ENCODE assay signal across 18 cellular contexts in the genomic region with DNA sequence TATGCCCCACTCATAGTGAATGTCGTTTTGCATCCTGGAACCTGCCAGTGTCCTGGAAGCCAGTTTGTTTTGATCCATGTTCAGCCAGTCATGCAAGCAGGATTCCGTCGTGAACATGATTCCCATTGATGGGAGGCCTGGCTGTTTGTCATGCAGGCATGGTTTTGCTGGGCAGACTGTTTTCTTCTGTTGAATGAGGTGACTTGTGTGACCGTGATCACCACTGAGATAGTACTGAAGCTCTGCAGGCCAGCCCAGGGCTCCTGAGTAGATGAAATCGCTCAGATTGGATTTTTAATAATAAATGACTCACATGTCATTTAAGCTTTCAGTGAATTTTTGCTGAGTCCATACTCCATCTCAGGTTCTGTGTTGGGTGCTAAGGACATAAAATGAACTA.
DNase-seq lines count a peak whose midpoint lies in the region; ATAC-seq and TF ChIP-seq lines count a peak whose summit lies in the region.
"Had no signal": no experiment of that assay in that cellular context is flagged by ENCODE, and none has a peak within 500 bp of the region (broad histone marks: within the 10 kb centered on the region; RNA-seq: fewer than 3 reads in every experiment).

No MANE protein-coding gene starts in this region.

- H3K27me3 ChIP-seq in right atrium auricular region (no peaks in the 10 kb centered on the region), heart left ventricle (peaks cover 0 to 21% (median 0%) of the 10 kb centered on the region in 9 donors), parathyroid adenoma (ENCODE audit: control insufficient read depth, insufficient read depth, low read length) (no peaks in the 10 kb centered on the region)
- H3K27me3 ChIP-seq: BLaER1 treated with 17β-estradiol and CSF1 and Interleukin-3, amounts not matched to agents 10 nM and 100 nM had no signal

- no peak overlapping the region for H3K4me2 ChIP-seq in parathyroid adenoma (ENCODE audit: low read length)
- H3K4me2 ChIP-seq: BLaER1 treated with 17β-estradiol and CSF1 and Interleukin-3, amounts not matched to agents 10 nM and 100 nM had no signal

- TF ChIP-seq CTCF in right atrium auricular region (IDR thresholded peaks at IDR 0.05) (no peak), heart left ventricle (IDR thresholded peaks at IDR 0.05) (no peak), parathyroid adenoma (IDR thresholded peaks at IDR 0.05) (no peak)

- intact Hi-C loops in heart left ventricle (cut with DNase I), result no loop called here

- H3K4me3 ChIP-seq in right atrium auricular region (no peak overlapping the region), heart left ventricle (no peak overlapping the region), parathyroid adenoma (ENCODE audit: low read depth, low read length) (no peak overlapping the region)
- H3K4me3 ChIP-seq: BLaER1 treated with 17β-estradiol and CSF1 and Interleukin-3, amounts not matched to agents 10 nM and 100 nM had no signal

- H3K27ac ChIP-seq in right atrium auricular region (no peak overlapping the region), heart left ventricle (no peak overlapping the region), parathyroid adenoma (peak overlapping the region; percentile 72)
- H3K27ac ChIP-seq: BLaER1 treated with 17β-estradiol and CSF1 and Interleukin-3, amounts not matched to agents 10 nM and 100 nM; C4-2B had no signal

- DNase-seq in right atrium auricular region (ENCODE audit: low spot score) (peak; percentile 42), heart left ventricle (no peak), SK-N-DZ (ENCODE audit: low spot score) (peak; percentile 71), ureter (ENCODE audit: low spot score) (peak; percentile 17), RKO (ENCODE audit: low spot score) (no peak)
- no peak for DNase-seq in stimulated activated CD4-positive, alpha-beta T cell treated with anti-CD3 and anti-CD28 coated beads, Interleukin-4, amount 100 ng/mL, for 1 hour
- DNase-seq: 8988T; ACHN; Caco-2; Calu3; CD4-positive, alpha-beta T cell; CD8-positive, alpha-beta T cell; DMS79 treated with DMSO at 0.1 percent for 48 hours; GF-D8 had no signal

- H3K4me1 ChIP-seq in right atrium auricular region (no peaks in the 10 kb centered on the region), heart left ventricle (no peaks in the 10 kb centered on the region), parathyroid adenoma (peaks cover 11% of the 10 kb centered on the region)
- H3K4me1 ChIP-seq: Caco-2 had no signal

- WGBS in heart left ventricle, 4 donors, result 72 to 86% (median 76%) methylated on average over 5 of the region's 5 CpGs

- TF ChIP-seq POLR2A in heart left ventricle (IDR thresholded peaks at IDR 0.05), result no peak

- no peak for ATAC-seq in heart left ventricle
- ATAC-seq in GM19463 (IDR thresholded peaks at IDR 0.05; ENCODE audit: unreplicated experiment), result no peak
- ATAC-seq: CD8-positive, alpha-beta T cell had no signal

- H2AFZ ChIP-seq in parathyroid adenoma, result peak overlapping the region; percentile 47

- H3K9ac ChIP-seq in parathyroid adenoma, result no peak overlapping the region
- H3K9ac ChIP-seq: BLaER1 treated with 17β-estradiol and CSF1 and Interleukin-3, amounts not matched to agents 10 nM and 100 nM had no signal

- H3K9me3 ChIP-seq in right atrium auricular region (no peaks in the 10 kb centered on the region), heart left ventricle (no peaks in the 10 kb centered on the region), parathyroid adenoma (ENCODE audit: control insufficient read depth, low read length) (no peaks in the 10 kb centered on the region)
- H3K9me3 ChIP-seq: BLaER1 treated with 17β-estradiol and CSF1 and Interleukin-3, amounts not matched to agents 10 nM and 100 nM; Caco-2 had no signal

- no peaks in the 10 kb centered on the region for H3K79me2 ChIP-seq in parathyroid adenoma

- no peaks in the 10 kb centered on the region for H3K36me3 ChIP-seq in right atrium auricular region
- H3K36me3 ChIP-seq in heart left ventricle, result no peaks in the 10 kb centered on the region
- no peaks in the 10 kb centered on the region for H3K36me3 ChIP-seq in parathyroid adenoma (ENCODE audit: control insufficient read depth, insufficient read depth, low read length)
- H3K36me3 ChIP-seq: BLaER1 treated with 17β-estradiol and CSF1 and Interleukin-3, amounts not matched to agents 10 nM and 100 nM had no signal

Comparison
In these comparisons a context has a peak if more than half of its experiments do, and no peak if none do; other contexts are left out.
1. DNase-seq: peak in right atrium auricular region (single experiment), SK-N-DZ (single experiment) and ureter (single experiment); none in heart left ventricle (0 of 5), stimulated activated CD4-positive, alpha-beta T cell treated with anti-CD3 and anti-CD28 coated beads, Interleukin-4, amount 100 ng/mL, for 1 hour (single experiment) and RKO (single experiment).